In the genomic region with DNA sequence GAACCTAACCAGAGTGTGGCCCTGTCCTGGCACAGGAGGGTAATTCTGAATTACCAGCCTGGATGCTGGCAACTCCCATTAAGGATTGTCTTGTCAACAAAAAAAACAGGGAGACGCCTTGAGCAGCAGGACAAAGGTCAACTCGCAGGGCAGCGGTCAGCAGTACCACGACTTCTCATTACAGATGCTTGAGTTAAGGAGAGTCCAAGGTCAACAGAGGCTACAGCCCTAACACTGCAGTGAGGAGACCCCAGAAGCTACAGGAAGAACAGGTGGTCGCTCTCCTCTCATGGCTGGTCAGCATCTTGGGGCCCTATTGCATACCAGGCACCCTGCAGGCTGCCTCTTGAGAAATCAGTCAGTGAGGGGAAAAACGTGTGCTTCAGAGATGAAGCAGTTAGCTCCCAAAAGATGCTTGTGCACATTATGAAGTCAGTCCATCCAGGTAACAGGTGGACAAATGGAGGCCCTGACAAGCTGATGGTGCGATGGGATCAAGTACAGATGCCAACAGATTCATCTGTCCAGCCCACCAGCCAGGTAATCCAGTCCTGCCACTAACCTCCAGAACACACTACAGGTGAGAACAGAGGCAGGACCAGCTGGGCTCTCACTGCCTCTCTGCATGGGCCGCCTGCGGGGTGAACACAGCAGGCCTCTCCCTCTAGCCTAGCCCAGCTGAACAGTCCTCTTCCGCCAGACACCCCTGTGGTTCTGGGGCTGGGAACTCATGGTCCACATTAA, we compare ENCODE assay signal across 11 cellular contexts. TPM values are rescaled to one million over a fixed set of nuclear protein-coding genes. Genes with fewer than 3 reads are reported as not detected.
A peak's percentile ranks its signal among the peaks of the same experiment; 100 is the strongest.
DNase-seq lines count a peak whose midpoint lies in the region; ATAC-seq and TF ChIP-seq lines count a peak whose summit lies in the region.
"Had no signal": no experiment of that assay in that cellular context is flagged by ENCODE, and none has a peak within 500 bp of the region (broad histone marks: within the 10 kb centered on the region; RNA-seq: fewer than 3 reads in every experiment).

No MANE protein-coding gene starts in this region.

- H3K4me1 ChIP-seq in lower lobe of right lung = peaks cover 79% of the 10 kb centered on the region
- peaks cover 65% of the 10 kb centered on the region for H3K4me1 ChIP-seq in stomach smooth muscle (ENCODE audit: control insufficient read depth, insufficient read depth, low read length)

- intact Hi-C loops in lower lobe of right lung (cut with DNase I) = no loop called here

- H3K27me3 ChIP-seq in lower lobe of right lung (ENCODE audit: low read depth) (no peaks in the 10 kb centered on the region), stomach smooth muscle (ENCODE audit: control insufficient read depth in 1 of 2, insufficient read depth in 2 of 2, low read length in 2 of 2) (no peaks in the 10 kb centered on the region)

- H3K27ac ChIP-seq in lower lobe of right lung = peak overlapping the region; percentile 18
- peak overlapping the region; percentile 95 for H3K27ac ChIP-seq in stomach smooth muscle (ENCODE audit: low read length)

- no peak for ATAC-seq in activated T-cell treated with anti-CD3 and anti-CD28 coated beads, Interleukin-2, amount 50 U/mL, for 4 hours
- ATAC-seq in lower lobe of right lung (no peak), HG02763 (IDR thresholded peaks at IDR 0.05; ENCODE audit: unreplicated experiment) (no peak)

- no peak overlapping the region for H3K9ac ChIP-seq in stomach smooth muscle (ENCODE audit: low read length in 2 of 2)

- no peak overlapping the region for H3K4me3 ChIP-seq in lower lobe of right lung
- no peak overlapping the region for H3K4me3 ChIP-seq in stomach smooth muscle (ENCODE audit: low read length in 2 of 2)

- H3K36me3 Mint-ChIP-seq in activated T-cell treated with anti-CD3 and anti-CD28 coated beads, Interleukin-2, amount 50 U/mL, for 4 hours (ENCODE audit: insufficient read depth) = peaks cover 30% of the 10 kb centered on the region
- peaks cover 6% of the 10 kb centered on the region for H3K36me3 Mint-ChIP-seq in activated naive CD8-positive, alpha-beta T cell

- H3K4me1 Mint-ChIP-seq in activated T-cell treated with anti-CD3 and anti-CD28 coated beads, Interleukin-2, amount 50 U/mL, for 4 hours (ENCODE audit: low read depth) = peaks cover 72% of the 10 kb centered on the region
- peaks cover 66% of the 10 kb centered on the region for H3K4me1 Mint-ChIP-seq in activated naive CD8-positive, alpha-beta T cell (ENCODE audit: low read depth)

- no peaks in the 10 kb centered on the region for H3K9me3 Mint-ChIP-seq in activated T-cell treated with anti-CD3 and anti-CD28 coated beads, Interleukin-2, amount 50 U/mL, for 4 hours
- H3K9me3 Mint-ChIP-seq in activated naive CD8-positive, alpha-beta T cell (ENCODE audit: low read depth) = no peaks in the 10 kb centered on the region

- peak overlapping the region; percentile 92 for H3K27ac Mint-ChIP-seq in activated naive CD8-positive, alpha-beta T cell

- H3K9me3 ChIP-seq in lower lobe of right lung (no peaks in the 10 kb centered on the region), stomach smooth muscle (ENCODE audit: control insufficient read depth in 2 of 2, low read length in 2 of 2) (no peaks in the 10 kb centered on the region)

- no peak for DNase-seq in activated T-cell treated with anti-CD3 and anti-CD28 coated beads, Interleukin-2, amount 50 U/mL, for 4 hours
- DNase-seq in activated T-cell treated with anti-CD3 and anti-CD28 coated beads, Interleukin-2, amount 50 U/mL, for 48 hours = no peak
- DNase-seq in lower lobe of right lung (no peak), NCI-H146 (lab: John Stamatoyannopoulos, UW) (no peak), NCI-H1105 treated with DMSO at 0.1 percent for 48 hours (lab: John Stamatoyannopoulos, UW) (no peak)
- DNase-seq: AML-193, foreskin melanocyte had no signal

- H3K4me3 Mint-ChIP-seq in activated T-cell treated with anti-CD3 and anti-CD28 coated beads, Interleukin-2, amount 50 U/mL, for 4 hours = peak overlapping the region; percentile 96
- H3K4me3 Mint-ChIP-seq in activated naive CD8-positive, alpha-beta T cell = peak overlapping the region; percentile 90

- no peaks in the 10 kb centered on the region for H3K27me3 Mint-ChIP-seq in activated T-cell treated with anti-CD3 and anti-CD28 coated beads, Interleukin-2, amount 50 U/mL, for 4 hours (ENCODE audit: low read depth)
- no peaks in the 10 kb centered on the region for H3K27me3 Mint-ChIP-seq in activated naive CD8-positive, alpha-beta T cell

- H3K36me3 ChIP-seq in lower lobe of right lung = peaks cover 73% of the 10 kb centered on the region
- H3K36me3 ChIP-seq in stomach smooth muscle (ENCODE audit: control insufficient read depth in 2 of 2, insufficient read depth in 2 of 2, low read length in 2 of 2) = peaks cover 24 to 30% of the 10 kb centered on the region in 2 donors

- TF ChIP-seq CTCF in lower lobe of right lung (IDR thresholded peaks at IDR 0.05) = no peak

RNA-seq across cellular contexts. Expression of a gene that starts 4.2 kb away (rescaled TPM):
- total RNA-seq in activated T-cell treated with anti-CD3 and anti-CD28 coated beads, Interleukin-2, amount 50 U/mL, for 4 hours = 100 to 1,000 TPM; 152 to 170 (median 164) TPM
- total RNA-seq in lower lobe of right lung = 146 TPM

RNA-seq across cellular contexts. Expression of a gene that starts 40.5 kb away (rescaled TPM):
- total RNA-seq in activated T-cell treated with anti-CD3 and anti-CD28 coated beads, Interleukin-2, amount 50 U/mL, for 4 hours = 10 to 100 TPM; 22.0 to 31.5 (median 26.3) TPM
- total RNA-seq in lower lobe of right lung = 81.9 TPM

RNA-seq across cellular contexts. Expression of a gene that starts 48.1 kb away (rescaled TPM):
- total RNA-seq in activated T-cell treated with anti-CD3 and anti-CD28 coated beads, Interleukin-2, amount 50 U/mL, for 4 hours = 100 to 1,000 TPM; 256 to 382 (median 364) TPM
- total RNA-seq in lower lobe of right lung = 7.1 TPM
- total RNA-seq: bronchial epithelial cell had no signal

RNA-seq across cellular contexts. Expression of a gene that starts 56.7 kb away (rescaled TPM):
- total RNA-seq in activated T-cell treated with anti-CD3 and anti-CD28 coated beads, Interleukin-2, amount 50 U/mL, for 4 hours = 10 to 100 TPM; 48.9 to 64.6 (median 60.5) TPM
- total RNA-seq in lower lobe of right lung = 63.4 TPM

Comparison
In these comparisons a context has a peak if more than half of its experiments do, and no peak if none do; other contexts are left out.
1. RNA of a gene that starts 48.1 kb away (total RNA-seq): 256 to 382 TPM in activated T-cell treated with anti-CD3 and anti-CD28 coated beads, Interleukin-2, amount 50 U/mL, for 4 hours; 7.1 TPM in lower lobe of right lung (single experiment); every median in the first group is over 10 times any median in the second.